In the genomic region with DNA sequence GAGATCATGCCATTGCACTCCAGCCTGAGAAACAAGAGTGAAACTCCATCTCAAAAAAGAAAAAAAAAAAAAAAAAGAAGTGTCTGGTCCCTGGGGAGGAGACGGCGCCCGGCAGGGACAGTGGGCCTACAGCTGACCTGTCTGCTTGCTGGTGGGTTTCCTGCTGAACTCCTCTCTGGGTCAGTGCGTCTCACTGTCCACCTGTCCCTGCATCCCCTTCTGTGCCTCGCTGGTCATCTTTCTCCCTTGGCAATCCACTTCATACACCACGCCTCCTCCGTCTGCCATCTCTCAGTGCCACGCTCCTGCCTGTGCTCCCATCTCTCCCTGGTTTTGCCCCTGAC, we compare ENCODE assay signal across 8 cellular contexts.
DNase-seq lines count a peak whose midpoint lies in the region; ATAC-seq and TF ChIP-seq lines count a peak whose summit lies in the region.

No MANE protein-coding gene starts in this region.

- DNase-seq in ascending aorta (ENCODE audit: low spot score in 2 of 2) (no peak), mesendoderm (no peak), nucleus accumbens (lab: John Stamatoyannopoulos, UW) (no peak), SK-N-DZ (ENCODE audit: low spot score) (no peak), GOT3 (lab: John Stamatoyannopoulos, UW) (no peak)

- H3K79me2 ChIP-seq in DOHH2 (ENCODE audit: control insufficient read depth, low read length), result peaks cover 37% of the 10 kb centered on the region
- H3K79me2 ChIP-seq in mesendoderm (ENCODE audit: control insufficient read depth, insufficient read depth, low read length), result no peaks in the 10 kb centered on the region

- TF ChIP-seq CTCF in DOHH2 (IDR thresholded peaks at IDR 0.05; ENCODE audit: low read depth, low read length, poor library complexity, severe bottlenecking) (no peak), ascending aorta (IDR thresholded peaks at IDR 0.05) (no peak)

- no CpG with 5 or more reads among the region's 8 CpGs for WGBS in mesendoderm (ENCODE audit: extremely low coverage, insufficient coverage, low lambda C conversion rate)

- no peak overlapping the region for H2BK120ac ChIP-seq in mesendoderm (ENCODE audit: low read depth, low read length)

- ATAC-seq in HG03025 (IDR thresholded peaks at IDR 0.05; ENCODE audit: low FRiP score, unreplicated experiment) (peak; percentile 3), GM21390 (IDR thresholded peaks at IDR 0.05; ENCODE audit: unreplicated experiment) (no peak)

- H3K4ac ChIP-seq in mesendoderm (ENCODE audit: low read depth, low read length), result no peak overlapping the region

- no peak overlapping the region for H2AK5ac ChIP-seq in mesendoderm (ENCODE audit: low read length)

- H3K18ac ChIP-seq in mesendoderm (ENCODE audit: low read length), result no peak overlapping the region

- 0 out of 2 replicates have a peak, but pooled peaks cover 5% of the 10 kb centered on the region for H3F3A ChIP-seq in DOHH2 (ENCODE audit: control insufficient read depth, insufficient read depth)

- peak overlapping the region; percentile 81 for H3K56ac ChIP-seq in mesendoderm (ENCODE audit: low read length)

- no peaks in the 10 kb centered on the region for H3K9me2 ChIP-seq in DOHH2 (replicated peaks; ENCODE audit: control insufficient read depth, low read length)

- H3K9me3 ChIP-seq in DOHH2 (ENCODE audit: control insufficient read depth, insufficient read depth, low read length) (no peaks in the 10 kb centered on the region), ascending aorta (no peaks in the 10 kb centered on the region)

- H3K9ac ChIP-seq in mesendoderm (ENCODE audit: low read length), result peak overlapping the region; percentile 56

- H3K4me2 ChIP-seq in DOHH2 (ENCODE audit: low read length), result peak overlapping the region; percentile 99
- peak overlapping the region; percentile 30 for H3K4me2 ChIP-seq in mesendoderm (ENCODE audit: low read length)

- H3K4me3 ChIP-seq in DOHH2 (ENCODE audit: low read length) (peak overlapping the region; percentile 99), ascending aorta (peak overlapping the region; percentile 70 to 78), mesendoderm (ENCODE audit: low read length) (no peak overlapping the region)

- H3K36me3 ChIP-seq in DOHH2 (ENCODE audit: control insufficient read depth, low read length) (peaks cover 5% of the 10 kb centered on the region; the same call in 1 of the 2 replicates), ascending aorta (no peaks in the 10 kb centered on the region), mesendoderm (ENCODE audit: control insufficient read depth, insufficient read depth, low read length) (no peaks in the 10 kb centered on the region)

- H2BK5ac ChIP-seq in mesendoderm (ENCODE audit: low read length), result no peak overlapping the region

- H3K27me3 ChIP-seq in DOHH2 (ENCODE audit: control insufficient read depth, low read length) (no peaks in the 10 kb centered on the region), ascending aorta (no peaks in the 10 kb centered on the region), mesendoderm (ENCODE audit: insufficient read depth, low read length, poor library complexity) (no peaks in the 10 kb centered on the region)

- H4K5ac ChIP-seq in mesendoderm (ENCODE audit: low read length), result no peak overlapping the region

- H3K27ac ChIP-seq in DOHH2 (ENCODE audit: low read depth, low read length) (peak overlapping the region; percentile 71), ascending aorta (no peak overlapping the region), mesendoderm (ENCODE audit: low read depth, low read length) (no peak overlapping the region)

- H3K4me1 ChIP-seq in DOHH2 (ENCODE audit: control insufficient read depth, low read length) (peaks cover 28% of the 10 kb centered on the region), ascending aorta (peaks cover 0 to 9% of the 10 kb centered on the region in 2 donors), mesendoderm (ENCODE audit: control insufficient read depth, low read depth, low read length) (no peaks in the 10 kb centered on the region)

- H3K79me1 ChIP-seq in mesendoderm (ENCODE audit: low read length), result no peaks in the 10 kb centered on the region

- H4K8ac ChIP-seq in mesendoderm (ENCODE audit: low read depth, low read length), result no peak overlapping the region

- no peak overlapping the region for H3K23ac ChIP-seq in mesendoderm (ENCODE audit: low read length)

- no peak overlapping the region for H2BK15ac ChIP-seq in mesendoderm (replicated peaks; ENCODE audit: low read depth)

- no peaks in the 10 kb centered on the region for H4K20me1 ChIP-seq in DOHH2 (ENCODE audit: control insufficient read depth, insufficient read depth, low read depth, low read length)

- intact Hi-C loops in ascending aorta (cut with DNase I), result loop anchor here (1.0 to 5.0 kb wide), 3 partner anchors 73 to 173 kb away; partner anchors contain the start of gene ALKBH7
